In the genomic region with DNA sequence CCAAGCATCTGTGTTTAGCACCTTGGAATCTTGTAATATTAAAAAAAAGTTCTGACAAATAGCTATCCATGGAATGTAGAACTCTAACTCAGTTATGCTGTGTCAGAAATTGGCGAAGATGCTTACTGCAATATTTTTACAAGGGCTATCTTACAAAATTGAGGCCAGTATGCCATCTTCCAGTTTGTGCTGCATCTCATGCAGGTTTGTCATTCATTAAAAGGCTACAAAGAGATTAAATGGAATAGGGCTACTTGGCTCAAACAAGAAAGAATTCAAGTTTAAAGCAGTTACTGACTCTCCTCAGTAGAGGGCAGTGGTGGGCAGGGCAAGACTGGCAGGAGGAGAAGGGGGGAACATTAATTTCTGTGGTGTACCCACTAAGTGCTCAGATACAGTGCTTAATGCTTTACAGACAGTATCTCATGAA, we compare ENCODE assay signal across 8 cellular contexts.
DNase-seq lines count a peak whose midpoint lies in the region; ATAC-seq and TF ChIP-seq lines count a peak whose summit lies in the region.

No MANE protein-coding gene starts in this region.

- no peaks in the 10 kb centered on the region for H3K36me3 ChIP-seq in heart right ventricle
- H3K36me3 ChIP-seq in thoracic aorta: no peaks in the 10 kb centered on the region

- intact Hi-C loops in heart right ventricle (cut with DNase I): loop anchor here (1.0 to 10.0 kb wide), 8 partner anchors 53 to 240 kb away; a partner anchor contains a TSS
- intact Hi-C loops in Right ventricle myocardium superior (cut with DNase I): loop anchor here (5.0 to 10.0 kb wide), 2 partner anchors 155 to 237 kb away; no protein-coding TSS in a partner anchor

- DNase-seq in heart right ventricle: no peak
- DNase-seq in Right ventricle myocardium superior: no peak
- peak; percentile 40 for DNase-seq in RKO (ENCODE audit: low spot score)
- DNase-seq in globus pallidus (ENCODE audit: low spot score): peak; percentile 47
- no peak for DNase-seq in thoracic aorta (ENCODE audit: low spot score)
- no peak for DNase-seq in COLO668 (lab: John Stamatoyannopoulos, UW; ENCODE audit: unreplicated experiment)
- DNase-seq in NCI-H187 (lab: John Stamatoyannopoulos, UW): no peak

- 87 to 95% methylated on average over 1 of the region's 1 CpG for WGBS in heart right ventricle, 2 donors

- H3K27ac ChIP-seq in heart right ventricle: no peak overlapping the region
- no peak overlapping the region for H3K27ac ChIP-seq in thoracic aorta

- TF ChIP-seq CTCF in heart right ventricle (IDR thresholded peaks at IDR 0.05) (peak; percentile 46 to 74 (median 66)), thoracic aorta (IDR thresholded peaks at IDR 0.05) (peak; percentile 47)

- ATAC-seq in heart right ventricle (no peak), Right ventricle myocardium superior (ENCODE audit: poor library complexity) (no peak), thoracic aorta (ENCODE audit: insufficient number of reproducible peaks, low FRiP score, low read depth) (no peak), GM18519 (IDR thresholded peaks at IDR 0.05; ENCODE audit: low FRiP score, unreplicated experiment) (no peak)

- H3K27me3 ChIP-seq in heart right ventricle (peaks cover 0 to 42% (median 0%) of the 10 kb centered on the region in 7 donors), thoracic aorta (replicated peaks; ENCODE audit: insufficient read depth) (no peaks in the 10 kb centered on the region)

- H3K4me3 ChIP-seq in heart right ventricle (no peak overlapping the region), thoracic aorta (no peak overlapping the region)

- no peaks in the 10 kb centered on the region for H3K9me3 ChIP-seq in heart right ventricle
- no peaks in the 10 kb centered on the region for H3K9me3 ChIP-seq in thoracic aorta

- no peaks in the 10 kb centered on the region for H3K4me1 ChIP-seq in heart right ventricle
- H3K4me1 ChIP-seq in thoracic aorta (ENCODE audit: control insufficient read depth in 1 of 2, low read depth in 2 of 2): no peaks in the 10 kb centered on the region

Comparison
In these comparisons a context has a peak if more than half of its experiments do, and no peak if none do; other contexts are left out.
1. DNase-seq: peak in RKO (single experiment) and globus pallidus (single experiment); none in heart right ventricle (0 of 2), Right ventricle myocardium superior (single experiment), thoracic aorta (single experiment), COLO668 (single experiment) and NCI-H187 (0 of 2).